ENCODE assay signal across 8 cellular contexts in the genomic region with DNA sequence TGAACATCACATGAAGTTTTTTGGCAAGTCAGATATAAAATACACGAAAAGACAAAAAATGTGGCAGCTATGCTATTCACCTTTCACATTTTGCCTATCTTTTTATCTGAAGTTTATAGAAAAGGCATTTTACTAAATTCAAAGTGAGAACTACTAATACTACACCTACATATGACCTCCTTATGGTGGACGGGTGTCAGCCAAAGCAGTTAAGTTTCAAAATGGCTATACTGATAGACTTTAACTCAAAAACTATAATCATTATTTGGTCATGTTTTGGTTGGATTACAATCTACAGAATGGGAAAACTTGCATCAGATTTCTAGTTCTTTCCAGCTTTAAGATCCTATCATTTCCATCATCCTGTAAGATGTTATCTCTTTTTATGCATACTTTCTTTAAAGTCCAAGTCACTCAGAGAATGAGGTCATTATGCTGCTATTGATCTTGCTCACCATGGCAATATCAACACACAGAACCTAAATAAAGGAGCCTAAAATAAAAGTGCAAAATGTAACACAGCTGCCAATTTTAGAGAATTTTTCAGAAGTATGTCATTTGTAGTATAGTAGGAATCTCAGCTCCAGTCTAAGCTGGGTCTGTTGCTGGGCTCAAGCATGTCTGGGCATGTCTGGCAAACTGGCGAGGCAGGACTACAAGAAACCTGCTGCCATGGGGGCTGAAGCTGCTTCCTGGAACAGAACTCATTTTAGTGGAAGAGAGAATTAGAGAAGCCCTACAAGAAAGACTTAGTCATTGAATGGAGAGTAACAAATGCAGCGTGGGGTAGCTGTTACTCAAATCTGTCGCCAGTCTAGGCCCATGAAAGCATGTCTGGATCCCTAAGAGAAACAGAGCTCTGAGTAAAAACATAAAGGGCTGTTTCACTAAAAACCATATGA. TPM values are rescaled to one million over a fixed set of nuclear protein-coding genes. Genes with fewer than 3 reads are reported as not detected.
DNase-seq lines count a peak whose midpoint lies in the region; ATAC-seq and TF ChIP-seq lines count a peak whose summit lies in the region.

No MANE protein-coding gene starts in this region.

- H3K27ac ChIP-seq in VCaP (peak overlapping the region; percentile 61), fibroblast of lung (ENCODE audit: insufficient read depth, low read length) (peak overlapping the region; percentile 86)

- peak; percentile 92 to 94 for ATAC-seq in natural killer cell treated with Interleukin-12 subunit alpha and Interleukin-12 subunit beta and Interleukin-15 and Interleukin-18, amount 100 ng/mL, for 72 hours
- ATAC-seq in natural killer cell (no peak), HG03045 (IDR thresholded peaks at IDR 0.05; ENCODE audit: unreplicated experiment) (peak; percentile 75)
- ATAC-seq in stimulated activated effector memory CD8-positive, alpha-beta T cell treated with anti-CD3 and anti-CD28 coated beads, Interleukin-12 subunit alpha, Interleukin-12 subunit beta, amount 100 ng/mL, for 72 hours, result peak; percentile 97

- peak overlapping the region; percentile 45 for H3K9ac ChIP-seq in fibroblast of lung (ENCODE audit: insufficient read depth, low read length)

- no peaks in the 10 kb centered on the region for H3K27me3 ChIP-seq in fibroblast of lung (ENCODE audit: control insufficient read depth, insufficient read depth, low read length)

- no peaks in the 10 kb centered on the region for H3K9me3 ChIP-seq in fibroblast of lung (ENCODE audit: control insufficient read depth, insufficient read depth, low read depth, low read length)

- TF ChIP-seq CTCF in natural killer cell (IDR thresholded peaks at IDR 0.05), result no peak
- no peak for TF ChIP-seq CTCF in VCaP (conservative IDR thresholded peaks at IDR 0.05)
- TF ChIP-seq CTCF in fibroblast of lung (conservative IDR thresholded peaks at IDR 0.05 in 1 of 2, IDR thresholded peaks at IDR 0.05 in 1 of 2; ENCODE audit: low read depth in 1 of 2, low read length in 2 of 2), result no peak

- peaks cover 4% of the 10 kb centered on the region for H3K4me1 ChIP-seq in fibroblast of lung (ENCODE audit: control insufficient read depth, extremely low read depth, insufficient read depth, low read length)

- peak overlapping the region; percentile 86 for H3K4me3 Mint-ChIP-seq in natural killer cell treated with Interleukin-12 subunit alpha and Interleukin-12 subunit beta and Interleukin-15 and Interleukin-18, amount 100 ng/mL, for 72 hours
- H3K4me3 Mint-ChIP-seq in natural killer cell, result no peak overlapping the region
- H3K4me3 Mint-ChIP-seq in stimulated activated effector memory CD8-positive, alpha-beta T cell treated with anti-CD3 and anti-CD28 coated beads, Interleukin-12 subunit alpha, Interleukin-12 subunit beta, amount 100 ng/mL, for 72 hours, result peak overlapping the region; percentile 40

- no peaks in the 10 kb centered on the region for H3K36me3 ChIP-seq in fibroblast of lung (ENCODE audit: control insufficient read depth, insufficient read depth, low read length)

- peak overlapping the region; percentile 95 to 98 for H3K27ac Mint-ChIP-seq in natural killer cell treated with Interleukin-12 subunit alpha and Interleukin-12 subunit beta and Interleukin-15 and Interleukin-18, amount 100 ng/mL, for 72 hours
- H3K27ac Mint-ChIP-seq in natural killer cell, result no peak overlapping the region
- peak overlapping the region; percentile 96 for H3K27ac Mint-ChIP-seq in stimulated activated effector memory CD8-positive, alpha-beta T cell treated with anti-CD3 and anti-CD28 coated beads, Interleukin-12 subunit alpha, Interleukin-12 subunit beta, amount 100 ng/mL, for 72 hours

- H4K20me1 ChIP-seq in fibroblast of lung (ENCODE audit: control insufficient read depth, extremely low read depth, insufficient read depth, low read length), result no peaks in the 10 kb centered on the region

- peaks cover 37 to 49% of the 10 kb centered on the region in 2 donors for H3K4me1 Mint-ChIP-seq in natural killer cell treated with Interleukin-12 subunit alpha and Interleukin-12 subunit beta and Interleukin-15 and Interleukin-18, amount 100 ng/mL, for 72 hours (ENCODE audit: low read depth in 2 of 2)
- H3K4me1 Mint-ChIP-seq in natural killer cell, result peaks cover 24% of the 10 kb centered on the region in 2 donors
- peaks cover 49% of the 10 kb centered on the region for H3K4me1 Mint-ChIP-seq in stimulated activated effector memory CD8-positive, alpha-beta T cell treated with anti-CD3 and anti-CD28 coated beads, Interleukin-12 subunit alpha, Interleukin-12 subunit beta, amount 100 ng/mL, for 72 hours

- no peak overlapping the region for H3K4me3 ChIP-seq in fibroblast of lung (replicated peaks in 1 of 4; ENCODE audit: control extremely low read depth in 1 of 4, insufficient read depth in 1 of 4, low read depth in 3 of 4, low read length in 4 of 4)

- no peaks in the 10 kb centered on the region for H3K36me3 Mint-ChIP-seq in natural killer cell treated with Interleukin-12 subunit alpha and Interleukin-12 subunit beta and Interleukin-15 and Interleukin-18, amount 100 ng/mL, for 72 hours
- no peaks in the 10 kb centered on the region for H3K36me3 Mint-ChIP-seq in natural killer cell
- H3K36me3 Mint-ChIP-seq in stimulated activated effector memory CD8-positive, alpha-beta T cell treated with anti-CD3 and anti-CD28 coated beads, Interleukin-12 subunit alpha, Interleukin-12 subunit beta, amount 100 ng/mL, for 72 hours, result no peaks in the 10 kb centered on the region

- DNase-seq in natural killer cell treated with Interleukin-12 subunit alpha and Interleukin-12 subunit beta and Interleukin-15 and Interleukin-18, amount 100 ng/mL, for 72 hours (ENCODE audit: low spot score), result peak; percentile 65
- DNase-seq in natural killer cell (no peak), fibroblast of lung (ENCODE audit: low read depth in 2 of 2) (peak; percentile 70 to 88), NCI-H2107 treated with DMSO at 0.1 percent for 48 hours (lab: John Stamatoyannopoulos, UW; ENCODE audit: unreplicated experiment) (no peak), hippocampal formation (lab: John Stamatoyannopoulos, UW) (no peak)
- DNase-seq in stimulated activated effector memory CD8-positive, alpha-beta T cell treated with anti-CD3 and anti-CD28 coated beads, Interleukin-12 subunit alpha, Interleukin-12 subunit beta, amount 100 ng/mL, for 72 hours (ENCODE audit: low spot score in 2 of 2), result peak; percentile 42 to 82

- H3K79me2 ChIP-seq in fibroblast of lung (ENCODE audit: control insufficient read depth, insufficient read depth, low read length), result no peaks in the 10 kb centered on the region

- peak overlapping the region; percentile 60 for H2AFZ ChIP-seq in fibroblast of lung (ENCODE audit: low read length)

- intact Hi-C loops in natural killer cell (cut with micrococcal nuclease), result no loop called here

- H3K27me3 Mint-ChIP-seq in natural killer cell treated with Interleukin-12 subunit alpha and Interleukin-12 subunit beta and Interleukin-15 and Interleukin-18, amount 100 ng/mL, for 72 hours, result no peaks in the 10 kb centered on the region
- no peaks in the 10 kb centered on the region for H3K27me3 Mint-ChIP-seq in natural killer cell (ENCODE audit: low read depth in 2 of 2)

- H3K9me3 Mint-ChIP-seq in natural killer cell treated with Interleukin-12 subunit alpha and Interleukin-12 subunit beta and Interleukin-15 and Interleukin-18, amount 100 ng/mL, for 72 hours, result no peaks in the 10 kb centered on the region
- H3K9me3 Mint-ChIP-seq in natural killer cell, result no peaks in the 10 kb centered on the region
- no peaks in the 10 kb centered on the region for H3K9me3 Mint-ChIP-seq in stimulated activated effector memory CD8-positive, alpha-beta T cell treated with anti-CD3 and anti-CD28 coated beads, Interleukin-12 subunit alpha, Interleukin-12 subunit beta, amount 100 ng/mL, for 72 hours

- no peak overlapping the region for H3K4me2 ChIP-seq in fibroblast of lung (ENCODE audit: extremely low read depth, insufficient read depth, low read length)

RNA-seq across cellular contexts. Expression of a gene that starts 7.6 kb away (rescaled TPM):
- total RNA-seq in natural killer cell treated with Interleukin-12 subunit alpha and Interleukin-12 subunit beta and Interleukin-15 and Interleukin-18, amount 100 ng/mL, for 72 hours, result 10 to 100 TPM; 66.3 to 95.2 TPM
- total RNA-seq in natural killer cell, result 10 to 100 TPM; 57.1 to 79.5 (median 61.8) TPM
- total RNA-seq in fibroblast of lung, result 23.9 and 27.2 TPM in 2 replicates
- polyA plus RNA-seq in fibroblast of lung, result 15.5 and 15.6 TPM in 2 replicates
- 26.8 and 29.0 TPM in 2 replicates for polyA plus RNA-seq in fibroblast of lung (2012)
- 9.2 and 12.7 TPM in 2 replicates for polyA minus RNA-seq in fibroblast of lung (ENCODE audit: low replicate concordance)

Comparison
In these comparisons a context has a peak if more than half of its experiments do, and no peak if none do; other contexts are left out.
1. ATAC-seq: peak in natural killer cell treated with Interleukin-12 subunit alpha and Interleukin-12 subunit beta and Interleukin-15 and Interleukin-18, amount 100 ng/mL, for 72 hours (2 of 2), HG03045 (single experiment) and stimulated activated effector memory CD8-positive, alpha-beta T cell treated with anti-CD3 and anti-CD28 coated beads, Interleukin-12 subunit alpha, Interleukin-12 subunit beta, amount 100 ng/mL, for 72 hours (single experiment); none in natural killer cell (0 of 3).
2. DNase-seq: peak in natural killer cell treated with Interleukin-12 subunit alpha and Interleukin-12 subunit beta and Interleukin-15 and Interleukin-18, amount 100 ng/mL, for 72 hours (single experiment), fibroblast of lung (2 of 2) and stimulated activated effector memory CD8-positive, alpha-beta T cell treated with anti-CD3 and anti-CD28 coated beads, Interleukin-12 subunit alpha, Interleukin-12 subunit beta, amount 100 ng/mL, for 72 hours (2 of 2); none in natural killer cell (single experiment), NCI-H2107 treated with DMSO at 0.1 percent for 48 hours (single experiment) and hippocampal formation (0 of 2).
3. H3K27ac Mint-ChIP-seq: peak in natural killer cell treated with Interleukin-12 subunit alpha and Interleukin-12 subunit beta and Interleukin-15 and Interleukin-18, amount 100 ng/mL, for 72 hours (2 of 2) and stimulated activated effector memory CD8-positive, alpha-beta T cell treated with anti-CD3 and anti-CD28 coated beads, Interleukin-12 subunit alpha, Interleukin-12 subunit beta, amount 100 ng/mL, for 72 hours (single experiment); none in natural killer cell (0 of 2).